ENCODE assay signal across 21 cellular contexts in genomic region chr22:29000641-29001040, GRCh38.
"Had no signal": no experiment of that assay in that cellular context is flagged by ENCODE, and none has a peak within 500 bp of the region (broad histone marks: within the 10 kb centered on the region; RNA-seq: fewer than 3 reads in every experiment).

No MANE protein-coding gene starts in this region.

- ATAC-seq: activated T-cell treated with anti-CD3 and anti-CD28 coated beads, Interleukin-2, amount 50 U/mL, for 72 hours; gastroesophageal sphincter; heart left ventricle; left lobe of liver; lower lobe of right lung; naive thymus-derived CD8-positive, alpha-beta T cell; pancreas; psoas muscle; stimulated activated naive CD8-positive, alpha-beta T cell treated with anti-CD3 and anti-CD28 coated beads, Interleukin-15, Interleukin-2, amounts not matched to agents 100 U/mL and 50 U/mL, for 24 hours had no signal

- H3K27me3 ChIP-seq: gastroesophageal sphincter, heart left ventricle, pancreas, right atrium auricular region had no signal

- H3K27ac ChIP-seq: epithelial cell of prostate, gastroesophageal sphincter, heart left ventricle, lower lobe of right lung, pancreas, psoas muscle, right atrium auricular region had no signal

- H3K36me3 Mint-ChIP-seq: activated CD4-positive, alpha-beta memory T cell treated with anti-CD3 and anti-CD28 coated beads for 36 hours had no signal

- H3K4me3 ChIP-seq: gastroesophageal sphincter, heart left ventricle, lower lobe of right lung, pancreas, psoas muscle, right atrium auricular region had no signal

- H3K4me3 Mint-ChIP-seq: activated CD4-positive, alpha-beta memory T cell treated with anti-CD3 and anti-CD28 coated beads for 36 hours; activated naive CD4-positive, alpha-beta T cell treated with anti-CD3 and anti-CD28 coated beads for 36 hours; activated T-cell treated with anti-CD3 and anti-CD28 coated beads, Interleukin-2, amount 50 U/mL, for 72 hours; naive thymus-derived CD8-positive, alpha-beta T cell; T-helper 1 cell treated with Interleukin-12 subunit alpha and Interleukin-12 subunit beta and Interleukin-4 antibody, amounts not matched to agents 30 μg/mL and 1 μg/mL, for 36 hours had no signal

- H3K27ac Mint-ChIP-seq: activated CD4-positive, alpha-beta memory T cell treated with anti-CD3 and anti-CD28 coated beads for 36 hours; activated naive CD4-positive, alpha-beta T cell treated with anti-CD3 and anti-CD28 coated beads for 36 hours; activated T-cell treated with anti-CD3 and anti-CD28 coated beads, Interleukin-2, amount 50 U/mL, for 72 hours; T-helper 1 cell treated with Interleukin-12 subunit alpha and Interleukin-12 subunit beta and Interleukin-4 antibody, amounts not matched to agents 30 μg/mL and 1 μg/mL, for 36 hours had no signal

- H3K9me3 ChIP-seq: gastroesophageal sphincter, heart left ventricle, lower lobe of right lung, pancreas, psoas muscle, right atrium auricular region had no signal

- H3K9me3 Mint-ChIP-seq: activated CD4-positive, alpha-beta memory T cell treated with anti-CD3 and anti-CD28 coated beads for 36 hours; activated naive CD4-positive, alpha-beta T cell treated with anti-CD3 and anti-CD28 coated beads for 36 hours; activated T-cell treated with anti-CD3 and anti-CD28 coated beads, Interleukin-2, amount 50 U/mL, for 72 hours; T-helper 1 cell treated with Interleukin-12 subunit alpha and Interleukin-12 subunit beta and Interleukin-4 antibody, amounts not matched to agents 30 μg/mL and 1 μg/mL, for 36 hours had no signal

- H3K36me3 ChIP-seq: gastroesophageal sphincter, heart left ventricle, lower lobe of right lung, pancreas, right atrium auricular region had no signal

- DNase-seq: activated CD4-positive, alpha-beta memory T cell treated with anti-CD3 and anti-CD28 coated beads for 36 hours; activated CD4-positive, alpha-beta T cell treated with anti-CD3 and anti-CD28 coated beads for 4 hours; activated CD4-positive, CD25-positive, alpha-beta regulatory T cell; activated effector memory CD4-positive, alpha-beta T cell treated with Interleukin-2 at 50 U/mL for 16 hours; activated naive CD4-positive, alpha-beta T cell treated with anti-CD3 and anti-CD28 coated beads for 36 hours; activated T-cell treated with anti-CD3 and anti-CD28 coated beads, Interleukin-2, amount 50 U/mL, for 72 hours; amygdala; cerebellar nuclear complex; cortex of kidney; heart left ventricle; lower lobe of right lung; naive thymus-derived CD8-positive, alpha-beta T cell; pancreas; psoas muscle; stimulated activated CD4-positive, alpha-beta T cell treated with anti-CD3 and anti-CD28 coated beads, Interleukin-4, amount 100 ng/mL, for 24 hours; stimulated activated naive CD8-positive, alpha-beta T cell treated with anti-CD3 and anti-CD28 coated beads, Interleukin-15, Interleukin-2, amounts not matched to agents 100 U/mL and 50 U/mL, for 24 hours had no signal
